Comparison of ENCODE assay signal across 10 cellular contexts in genomic region chr2:217222511-217222910, GRCh38.
A peak's percentile ranks its signal among the peaks of the same experiment; 100 is the strongest.
DNase-seq lines count a peak whose midpoint lies in the region; ATAC-seq, FAIRE-seq and TF ChIP-seq lines count a peak whose summit lies in the region.
"Had no signal": no experiment of that assay in that cellular context is flagged by ENCODE, and none has a peak within 500 bp of the region (broad histone marks: within the 10 kb centered on the region; RNA-seq: fewer than 3 reads in every experiment).

No MANE protein-coding gene starts in this region.

- no peak overlapping the region for H3K27ac ChIP-seq in kidney (ENCODE audit: low read depth in 2 of 2, low read length in 2 of 2)

- H3K9me3 Mint-ChIP-seq in activated naive CD4-positive, alpha-beta T cell treated with anti-CD3 and anti-CD28 coated beads, Interleukin-2, amount 10 ng/mL, durations not matched to agents 7 days and 5 days = peaks cover 8% of the 10 kb centered on the region
- H3K9me3 Mint-ChIP-seq in stimulated activated naive CD8-positive, alpha-beta T cell treated with anti-CD3 and anti-CD28 coated beads, Interleukin-15, amount 100 ng/mL, for 72 hours = peaks cover 0 to 10% of the 10 kb centered on the region in 2 donors

- ATAC-seq in HG03045 (IDR thresholded peaks at IDR 0.05; ENCODE audit: unreplicated experiment) = peak; percentile 44
- ATAC-seq in stimulated activated naive CD8-positive, alpha-beta T cell treated with anti-CD3 and anti-CD28 coated beads, Interleukin-15, amount 100 ng/mL, for 72 hours = peak; percentile 0

- intact Hi-C loops in kidney (cut with DNase I) = no loop called here

- no peak overlapping the region for H3K4me3 Mint-ChIP-seq in activated naive CD4-positive, alpha-beta T cell treated with anti-CD3 and anti-CD28 coated beads, Interleukin-2, amount 10 ng/mL, durations not matched to agents 7 days and 5 days
- H3K4me3 Mint-ChIP-seq in stimulated activated naive CD8-positive, alpha-beta T cell treated with anti-CD3 and anti-CD28 coated beads, Interleukin-15, amount 100 ng/mL, for 72 hours = peak overlapping the region; percentile 53 to 63
- H3K4me3 Mint-ChIP-seq: CD4-positive, CD25-positive, alpha-beta regulatory T cell had no signal

- H3K9ac ChIP-seq in kidney (ENCODE audit: low read length in 2 of 2) = no peak overlapping the region

- DNase-seq in activated naive CD4-positive, alpha-beta T cell treated with anti-CD3 and anti-CD28 coated beads, Interleukin-2, amount 10 ng/mL, durations not matched to agents 7 days and 5 days = no peak
- DNase-seq in activated naive CD4-positive, alpha-beta T cell treated with anti-CD3 and anti-CD28 coated beads, Interleukin-2, amount 50 U/mL, for 16 hours = no peak
- DNase-seq in SIG-M5 treated with dmso at 0.1 percent for 504 hours (lab: John Stamatoyannopoulos, UW; ENCODE audit: unreplicated experiment) (peak; percentile 94), DMS53 (lab: John Stamatoyannopoulos, UW) (no peak), kidney (no peak)
- peak; percentile 29 to 32 for DNase-seq in stimulated activated naive CD8-positive, alpha-beta T cell treated with anti-CD3 and anti-CD28 coated beads, Interleukin-15, amount 100 ng/mL, for 72 hours
- no peak for DNase-seq in stimulated activated CD4-positive, alpha-beta T cell treated with anti-CD3 and anti-CD28 coated beads, Interleukin-2, amount 100 ng/mL, for 48 hours
- DNase-seq: NCI-H1105 treated with DMSO at 0.1 percent for 48 hours had no signal

- FAIRE-seq in kidney (lab: Jason Lieb, UNC) = no peak

- H3K27ac Mint-ChIP-seq in activated naive CD4-positive, alpha-beta T cell treated with anti-CD3 and anti-CD28 coated beads, Interleukin-2, amount 10 ng/mL, durations not matched to agents 7 days and 5 days = peak overlapping the region; percentile 24
- H3K27ac Mint-ChIP-seq in stimulated activated naive CD8-positive, alpha-beta T cell treated with anti-CD3 and anti-CD28 coated beads, Interleukin-15, amount 100 ng/mL, for 72 hours = peak overlapping the region; percentile 61 to 74

- H3K27me3 Mint-ChIP-seq in activated naive CD4-positive, alpha-beta T cell treated with anti-CD3 and anti-CD28 coated beads, Interleukin-2, amount 10 ng/mL, durations not matched to agents 7 days and 5 days = peaks cover 4% of the 10 kb centered on the region
- H3K27me3 Mint-ChIP-seq in stimulated activated naive CD8-positive, alpha-beta T cell treated with anti-CD3 and anti-CD28 coated beads, Interleukin-15, amount 100 ng/mL, for 72 hours = peaks cover 20% of the 10 kb centered on the region

- no peaks in the 10 kb centered on the region for H3K4me1 ChIP-seq in kidney (ENCODE audit: control insufficient read depth in 1 of 2, insufficient read depth in 1 of 2, low read depth in 1 of 2, low read length in 2 of 2)

- TF ChIP-seq CTCF in kidney (IDR thresholded peaks at IDR 0.05; ENCODE audit: borderline replicate concordance, extremely low read depth, insufficient read depth) = no peak

- peaks cover 1% of the 10 kb centered on the region for H3K36me3 Mint-ChIP-seq in activated naive CD4-positive, alpha-beta T cell treated with anti-CD3 and anti-CD28 coated beads, Interleukin-2, amount 10 ng/mL, durations not matched to agents 7 days and 5 days
- H3K36me3 Mint-ChIP-seq: CD4-positive, CD25-positive, alpha-beta regulatory T cell had no signal

- no peak overlapping the region for H3K4me3 ChIP-seq in kidney (ENCODE audit: low read length in 2 of 2)

- H3K4me1 Mint-ChIP-seq in activated naive CD4-positive, alpha-beta T cell treated with anti-CD3 and anti-CD28 coated beads, Interleukin-2, amount 10 ng/mL, durations not matched to agents 7 days and 5 days = peaks cover 31% of the 10 kb centered on the region
- H3K4me1 Mint-ChIP-seq in stimulated activated naive CD8-positive, alpha-beta T cell treated with anti-CD3 and anti-CD28 coated beads, Interleukin-15, amount 100 ng/mL, for 72 hours = peaks cover 72% of the 10 kb centered on the region

- no peaks in the 10 kb centered on the region for H3K9me3 ChIP-seq in kidney (ENCODE audit: control insufficient read depth in 1 of 2, low read length in 2 of 2)

- no peaks in the 10 kb centered on the region for H3K36me3 ChIP-seq in kidney (ENCODE audit: control insufficient read depth in 1 of 2, insufficient read depth in 2 of 2, low read length in 2 of 2)

- CTCF ChIA-PET in activated naive CD4-positive, alpha-beta T cell treated with anti-CD3 and anti-CD28 coated beads, Interleukin-2, amount 10 ng/mL, durations not matched to agents 7 days and 5 days (lab: Charles Lee) = interaction anchor here (1.1 to 1.2 kb wide), 3 partner anchors 288 to 490 kb away, joined by 3 read pairs; no protein-coding TSS in a partner anchor

Comparison
In these comparisons a context has a peak if more than half of its experiments do, and no peak if none do; other contexts are left out.
1. DNase-seq: peak in SIG-M5 treated with dmso at 0.1 percent for 504 hours (single experiment) and stimulated activated naive CD8-positive, alpha-beta T cell treated with anti-CD3 and anti-CD28 coated beads, Interleukin-15, amount 100 ng/mL, for 72 hours (2 of 2); none in activated naive CD4-positive, alpha-beta T cell treated with anti-CD3 and anti-CD28 coated beads, Interleukin-2, amount 10 ng/mL, durations not matched to agents 7 days and 5 days (single experiment), activated naive CD4-positive, alpha-beta T cell treated with anti-CD3 and anti-CD28 coated beads, Interleukin-2, amount 50 U/mL, for 16 hours (single experiment), DMS53 (single experiment), kidney (single experiment) and stimulated activated CD4-positive, alpha-beta T cell treated with anti-CD3 and anti-CD28 coated beads, Interleukin-2, amount 100 ng/mL, for 48 hours (0 of 2).